8 cellular contexts compared by ENCODE assay signal in genomic region chr21:26845750-26846035, GRCh38. TPM values are rescaled to one million over a fixed set of nuclear protein-coding genes. Genes with fewer than 3 reads are reported as not detected.
A peak's percentile ranks its signal among the peaks of the same experiment; 100 is the strongest.
DNase-seq lines count a peak whose midpoint lies in the region; ATAC-seq, FAIRE-seq and TF ChIP-seq lines count a peak whose summit lies in the region.

No MANE protein-coding gene starts in this region.

- peak overlapping the region in 2 of 9 donors; percentile 46 to 67 for H3K27ac Mint-ChIP-seq in naive thymus-derived CD4-positive, alpha-beta T cell

- CTCF ChIA-PET in A549 (lab: Yijun Ruan, JAX), result interaction anchor here (0.7 to 2.2 kb wide), 4 partner anchors 12 to 1900 kb away, joined by 3 to 10 read pairs (median 4); no protein-coding TSS in a partner anchor
- CTCF ChIA-PET in naive thymus-derived CD4-positive, alpha-beta T cell (lab: Charles Lee), result no interaction called here

- H2AFZ ChIP-seq in KMS-11 (ENCODE audit: low read depth), result peak overlapping the region; percentile 88; the same call in 1 of the 2 replicates

- H3K36me3 Mint-ChIP-seq in naive thymus-derived CD4-positive, alpha-beta T cell, result peaks cover 0 to 9% (median 0%) of the 10 kb centered on the region in 5 donors

- no peaks in the 10 kb centered on the region for H3K79me2 ChIP-seq in KMS-11 (ENCODE audit: insufficient read depth, low read depth)

- H3K4me3 ChIP-seq in A549, result peak overlapping the region; percentile 42
- H3K4me3 ChIP-seq in KMS-11 (IDR thresholded peaks at IDR 0.05; ENCODE audit: insufficient read depth, low read depth, low read length), result no peak overlapping the region
- peak overlapping the region; percentile 31 for H3K4me3 ChIP-seq in effector memory CD4-positive, alpha-beta T cell (ENCODE audit: insufficient read depth, low read depth, low read length, poor library complexity, severe bottlenecking)
- H3K4me3 ChIP-seq in naive thymus-derived CD4-positive, alpha-beta T cell (ENCODE audit: low read length), result peak overlapping the region; percentile 22

- no peak for TF ChIP-seq RAD21 in A549 (conservative IDR thresholded peaks at IDR 0.05 in 1 of 2, IDR thresholded peaks at IDR 0.05 in 1 of 2)

- no peaks in the 10 kb centered on the region for H3K9me3 ChIP-seq in A549
- no peaks in the 10 kb centered on the region for H3K9me3 ChIP-seq in effector memory CD4-positive, alpha-beta T cell (ENCODE audit: control insufficient read depth, low read length)
- H3K9me3 ChIP-seq in naive thymus-derived CD4-positive, alpha-beta T cell (ENCODE audit: control insufficient read depth in 2 of 3, low read length in 3 of 3), result no peaks in the 10 kb centered on the region

- FAIRE-seq in A549 (lab: Jason Lieb, UNC), result no peak

- POLR2A ChIA-PET in A549 (lab: Yijun Ruan, JAX), result interaction anchor here (0.6 kb wide), 1 partner anchor 1111 kb away, joined by 3 read pairs; the partner anchor contains the start of genes ATP5PF and GABPA
- POLR2A ChIA-PET in naive thymus-derived CD4-positive, alpha-beta T cell (lab: Charles Lee), result no interaction called here

- no peak for DNase-seq in A549 (ENCODE audit: low read depth in 1 of 2, low spot score in 1 of 2)
- DNase-seq in effector memory CD4-positive, alpha-beta T cell, result no peak
- peak in 1 of 9 donors; percentile 5 for DNase-seq in naive thymus-derived CD4-positive, alpha-beta T cell
- DNase-seq in occipital lobe (lab: John Stamatoyannopoulos, UW), result no peak
- DNase-seq in NK-92 (lab: John Stamatoyannopoulos, UW; ENCODE audit: unreplicated experiment), result no peak
- no peak for DNase-seq in DMS153 (lab: John Stamatoyannopoulos, UW)

- TF ChIP-seq CTCF in A549 (IDR thresholded peaks at IDR 0.05) (no peak), KMS-11 (conservative IDR thresholded peaks at IDR 0.05; ENCODE audit: low read depth, low read length) (no peak)

- H3K4me2 ChIP-seq in A549, result peak overlapping the region; percentile 88
- H3K4me2 ChIP-seq in KMS-11, result peak overlapping the region; percentile 25; the same call in 1 of the 2 replicates

- H3K4me3 Mint-ChIP-seq in naive thymus-derived CD4-positive, alpha-beta T cell, result peak overlapping the region; percentile 69 to 89 (median 82)

- intact Hi-C loops in naive thymus-derived CD4-positive, alpha-beta T cell (cut with micrococcal nuclease), result loop anchor here (5.0 to 10.0 kb wide), 8 partner anchors 717 to 1989 kb away; partner anchors contain the start of gene MRPL39 (in 2 of the 2)

- no peaks in the 10 kb centered on the region for H3K27me3 ChIP-seq in KMS-11 (ENCODE audit: insufficient read depth, low read depth)
- peaks cover 7% of the 10 kb centered on the region for H3K27me3 ChIP-seq in effector memory CD4-positive, alpha-beta T cell (replicated peaks; ENCODE audit: control insufficient read depth, insufficient read depth, low read length, poor library complexity, severe bottlenecking)
- H3K27me3 ChIP-seq in naive thymus-derived CD4-positive, alpha-beta T cell (ENCODE audit: control insufficient read depth in 2 of 2, insufficient read depth in 2 of 2, low read length in 2 of 2), result peaks cover 0 to 16% of the 10 kb centered on the region in 2 donors

- H3K4me1 ChIP-seq in A549 (peaks cover 9% of the 10 kb centered on the region; the same call in 2 of the 3 replicates), KMS-11 (ENCODE audit: low read depth, poor library complexity, severe bottlenecking) (peaks cover 4% of the 10 kb centered on the region)
- peaks cover 13% of the 10 kb centered on the region for H3K4me1 ChIP-seq in effector memory CD4-positive, alpha-beta T cell (ENCODE audit: control insufficient read depth, insufficient read depth, low read length, poor library complexity, severe bottlenecking)
- H3K4me1 ChIP-seq in naive thymus-derived CD4-positive, alpha-beta T cell (ENCODE audit: control insufficient read depth in 2 of 2, insufficient read depth in 2 of 2, low read length in 2 of 2), result peaks cover 3 to 11% of the 10 kb centered on the region in 2 donors

- no peak overlapping the region for H3K27ac ChIP-seq in A549
- H3K27ac ChIP-seq in KMS-11, result no peak overlapping the region
- H3K27ac ChIP-seq in effector memory CD4-positive, alpha-beta T cell (ENCODE audit: insufficient read depth, low read length, poor library complexity, severe bottlenecking), result no peak overlapping the region
- no peak overlapping the region for H3K27ac ChIP-seq in naive thymus-derived CD4-positive, alpha-beta T cell (ENCODE audit: low read depth, low read length)

- H4K20me1 ChIP-seq in KMS-11 (ENCODE audit: insufficient read depth), result no peaks in the 10 kb centered on the region

- peaks cover 0 to 7% (median 0%) of the 10 kb centered on the region in 11 donors for H3K9me3 Mint-ChIP-seq in naive thymus-derived CD4-positive, alpha-beta T cell

- H3K27me3 Mint-ChIP-seq in naive thymus-derived CD4-positive, alpha-beta T cell, result peaks cover 64 to 71% (median 67%) of the 10 kb centered on the region in 5 donors

- H3K9ac ChIP-seq in KMS-11, result no peak overlapping the region

- ATAC-seq in A549, result peak in 1 of 2 experiments; percentile 23; a peak in 3 of 6 replicates
- ATAC-seq in naive thymus-derived CD4-positive, alpha-beta T cell, result no peak
- ATAC-seq in GM21515 (IDR thresholded peaks at IDR 0.05; ENCODE audit: unreplicated experiment), result no peak

- peaks cover 31 to 41% (median 34%) of the 10 kb centered on the region in 7 donors for H3K4me1 Mint-ChIP-seq in naive thymus-derived CD4-positive, alpha-beta T cell

- no peak for TF ChIP-seq POLR2A in A549 (IDR thresholded peaks at IDR 0.05; ENCODE audit: low read length)

- TF ChIP-seq EP300 in A549 (IDR thresholded peaks at IDR 0.05), result no peak

- no peaks in the 10 kb centered on the region for H3K36me3 ChIP-seq in KMS-11 (ENCODE audit: insufficient read depth)
- H3K36me3 ChIP-seq in effector memory CD4-positive, alpha-beta T cell (ENCODE audit: control insufficient read depth, insufficient read depth, low read length), result no peaks in the 10 kb centered on the region
- no peaks in the 10 kb centered on the region for H3K36me3 ChIP-seq in naive thymus-derived CD4-positive, alpha-beta T cell (ENCODE audit: control insufficient read depth in 2 of 3, insufficient read depth in 3 of 3, low read length in 3 of 3)

- WGBS in A549 (ENCODE audit: missing lambda C conversion rate), result 4% methylated on average over 8 of the region's 9 CpGs

TF ChIP-seq in A549, 52 proteins besides CTCF, POLR2A, EP300 and RAD21:
- TF ChIP-seq CEBPB (IDR thresholded peaks at IDR 0.05) (no peak), RARB (CRISPR knock-in tag; IDR thresholded peaks at IDR 0.05) (no peak), BHLHE40 (IDR thresholded peaks at IDR 0.05; ENCODE audit: low read depth, low read length) (no peak), JUN (IDR thresholded peaks at IDR 0.05) (no peak), CHD4 (IDR thresholded peaks at IDR 0.05; ENCODE audit: borderline replicate concordance) (no peak), MAX (IDR thresholded peaks at IDR 0.05) (no peak), FOSB (CRISPR knock-in tag; IDR thresholded peaks at IDR 0.05) (no peak), JUNB (IDR thresholded peaks at IDR 0.05) (no peak), KDM5A (IDR thresholded peaks at IDR 0.05) (no peak), EHF (CRISPR knock-in tag; IDR thresholded peaks at IDR 0.05) (no peak), SREBF2 (IDR thresholded peaks at IDR 0.05) (no peak)

RNA-seq across cellular contexts. Expression of gene ADAMTS1, which starts 0.5 kb away (rescaled TPM):
- 0.17 and 0.24 TPM in 2 replicates for polyA plus RNA-seq in A549 (2011; rRNA removed)
- polyA plus RNA-seq in A549 (2012; cell fraction: cytosol; rRNA removed), result 0.38 and 0.81 TPM in 2 replicates
- polyA plus RNA-seq in A549 (2012; cell fraction: nucleus; rRNA removed), result 1.5 and 1.6 TPM in 2 replicates
- 0.12 to 0.18 TPM (median 0.17 TPM) in 3 replicates for polyA plus RNA-seq in A549 (2017; fragmentation: RNase III; extraction: RNeasy Plus Mini Kit Qiagen cat#74134 plus additional on column Dnase treatment)
- 1.3 and 1.7 TPM in 2 replicates for polyA minus RNA-seq in A549 (2011; rRNA and poly(A)+ RNA removed)
- 1 to 10 TPM in 2 of 5 experiments, under 1 TPM in 1, not detected in 2; 0.56 to 7.6 (median 3.3) TPM for total RNA-seq in naive thymus-derived CD4-positive, alpha-beta T cell
- under 1 TPM; 0.48 to 0.71 TPM for polyA plus RNA-seq in naive thymus-derived CD4-positive, alpha-beta T cell
- total RNA-seq in occipital lobe, result 7.5 TPM
